1 cellular context compared by ENCODE assay signal in genomic region chr11:125123947-125124633, GRCh38.
A peak's percentile ranks its signal among the peaks of the same experiment; 100 is the strongest.
TF ChIP-seq lines count a peak whose summit lies in the region.

No MANE protein-coding gene starts in this region.

TF ChIP-seq in HepG2, 621 proteins besides CTCF, POLR2A, EP300 and RAD21 (continued from another document):
- no peak for TF ChIP-seq HBP1 (CRISPR knock-in tag; IDR thresholded peaks at IDR 0.05; ENCODE audit: low read depth)
- TF ChIP-seq, protein P1, sequence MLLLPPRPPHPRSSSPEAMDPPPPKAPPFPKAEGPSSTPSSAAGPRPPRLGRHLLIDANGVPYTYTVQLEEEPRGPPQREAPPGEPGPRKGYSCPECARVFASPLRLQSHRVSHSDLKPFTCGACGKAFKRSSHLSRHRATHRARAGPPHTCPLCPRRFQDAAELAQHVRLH (CRISPR knock-in tag; IDR thresholded peaks at IDR 0.05; ENCODE audit: borderline replicate concordance, low read depth), result 0 out of 2 replicates have a peak, but pooled peaks have one; percentile 22
- TF ChIP-seq ZNF543 (CRISPR knock-in tag; IDR thresholded peaks at IDR 0.05), result no peak
- no peak for TF ChIP-seq ZNF816 (CRISPR knock-in tag; IDR thresholded peaks at IDR 0.05; ENCODE audit: borderline replicate concordance)
- peak; percentile 92 for TF ChIP-seq NFYB (CRISPR knock-in tag; IDR thresholded peaks at IDR 0.05)
- TF ChIP-seq ZFP36L2 (CRISPR knock-in tag; IDR thresholded peaks at IDR 0.05), result no peak
- no peak for TF ChIP-seq ZNF749 (CRISPR knock-in tag; IDR thresholded peaks at IDR 0.05; ENCODE audit: borderline replicate concordance)
- no peak for TF ChIP-seq RXRA (CRISPR knock-in tag; IDR thresholded peaks at IDR 0.05)
- TF ChIP-seq ZNF292 (CRISPR knock-in tag; IDR thresholded peaks at IDR 0.05; ENCODE audit: borderline replicate concordance, low read depth), result no peak
- no peak for TF ChIP-seq ZNF451 (CRISPR knock-in tag; IDR thresholded peaks at IDR 0.05)
